In genomic region chr5:150142800-150143724, GRCh38 we compare ENCODE assay signal across 10 cellular contexts. TPM values are rescaled to one million over a fixed set of nuclear protein-coding genes. Genes with fewer than 3 reads are reported as not detected.
DNase-seq lines count a peak whose midpoint lies in the region; ATAC-seq and TF ChIP-seq lines count a peak whose summit lies in the region.
"Had no signal": no experiment of that assay in that cellular context is flagged by ENCODE, and none has a peak within 500 bp of the region (broad histone marks: within the 10 kb centered on the region; RNA-seq: fewer than 3 reads in every experiment).

No MANE protein-coding gene starts in this region.

- H2AFZ ChIP-seq in MM.1S (ENCODE audit: low read length) = no peak overlapping the region

- H4K20me1 ChIP-seq in MM.1S (ENCODE audit: insufficient read depth, low read length) = no peaks in the 10 kb centered on the region

- no peaks in the 10 kb centered on the region for H3K9me2 ChIP-seq in MM.1S (replicated peaks; ENCODE audit: insufficient read depth, low read length)

- H3K4me3 ChIP-seq in Peyer's patch (no peak overlapping the region), esophagus squamous epithelium (peak overlapping the region in 2 of 4 donors; percentile 10 to 47), MM.1S (ENCODE audit: low read length) (no peak overlapping the region)
- H3K4me3 ChIP-seq: GM12878 had no signal

- no peaks in the 10 kb centered on the region for H3K27me3 ChIP-seq in Peyer's patch
- peaks cover 0 to 9% (median 0%) of the 10 kb centered on the region in 4 donors for H3K27me3 ChIP-seq in esophagus squamous epithelium
- H3K27me3 ChIP-seq in MM.1S (replicated peaks; ENCODE audit: insufficient read depth, low read length) = no peaks in the 10 kb centered on the region

- no peaks in the 10 kb centered on the region for H3K79me2 ChIP-seq in MM.1S (ENCODE audit: low read length)

- TF ChIP-seq CTCF in Peyer's patch (IDR thresholded peaks at IDR 0.05) (no peak), esophagus squamous epithelium (IDR thresholded peaks at IDR 0.05) (no peak), omental fat pad (IDR thresholded peaks at IDR 0.05) (no peak), MM.1S (IDR thresholded peaks at IDR 0.05; ENCODE audit: low read length) (no peak)

- H3K36me3 ChIP-seq in Peyer's patch (no peaks in the 10 kb centered on the region), esophagus squamous epithelium (no peaks in the 10 kb centered on the region), MM.1S (replicated peaks; ENCODE audit: insufficient read depth, low read length) (no peaks in the 10 kb centered on the region)

- no peak overlapping the region for H3K9ac ChIP-seq in MM.1S (ENCODE audit: low read length)

- H3K9me3 ChIP-seq in Peyer's patch (no peaks in the 10 kb centered on the region), esophagus squamous epithelium (no peaks in the 10 kb centered on the region), MM.1S (replicated peaks; ENCODE audit: insufficient read depth, low read length) (no peaks in the 10 kb centered on the region)

- 54 to 59% methylated on average over 10 to 11 of the region's 12 CpGs for WGBS in esophagus squamous epithelium, 2 donors

- peak overlapping the region; percentile 62 to 84 (median 72) for H3K27ac ChIP-seq in Peyer's patch
- peak overlapping the region; percentile 65 to 94 (median 89) for H3K27ac ChIP-seq in esophagus squamous epithelium
- no peak overlapping the region for H3K27ac ChIP-seq in MM.1S (ENCODE audit: low read length)

- H3K4me2 ChIP-seq in MM.1S (ENCODE audit: low read depth, low read length) = no peak overlapping the region

- H3F3A ChIP-seq in MM.1S (ENCODE audit: insufficient read depth, low read length) = no peaks in the 10 kb centered on the region

- DNase-seq in CD1c-positive myeloid dendritic cell (ENCODE audit: extremely low spot score) = peak; percentile 86
- peak in 1 of 3 donors; percentile 76 for DNase-seq in Peyer's patch
- no peak for DNase-seq in esophagus squamous epithelium (lab: John Stamatoyannopoulos, UW)
- no peak for DNase-seq in omental fat pad (ENCODE audit: low spot score)
- DNase-seq in NCI-H345 treated with DMSO at 0.1 percent for 48 hours (lab: John Stamatoyannopoulos, UW; ENCODE audit: unreplicated experiment) = no peak
- no peak for DNase-seq in MM.1S
- DNase-seq: activated CD4-positive, alpha-beta T cell treated with anti-CD3 and anti-CD28 coated beads for 36 hours had no signal

- ATAC-seq in omental fat pad (ENCODE audit: low FRiP score) = peak; percentile 81
- ATAC-seq in GM18519 (IDR thresholded peaks at IDR 0.05; ENCODE audit: low FRiP score, unreplicated experiment) = no peak
- no peak for ATAC-seq in GM18861 (IDR thresholded peaks at IDR 0.05; ENCODE audit: unreplicated experiment)
- ATAC-seq: activated CD4-positive, alpha-beta T cell treated with anti-CD3 and anti-CD28 coated beads for 36 hours; GM12878 had no signal

- H3K4me1 ChIP-seq in Peyer's patch = peaks cover 0 to 76% (median 0%) of the 10 kb centered on the region in 4 donors
- peaks cover 9 to 100% (median 68%) of the 10 kb centered on the region in 3 donors for H3K4me1 ChIP-seq in esophagus squamous epithelium
- no peaks in the 10 kb centered on the region for H3K4me1 ChIP-seq in MM.1S (ENCODE audit: low read length)

- intact Hi-C loops in esophagus squamous epithelium (cut with DNase I) = no loop called here

- no peak for TF ChIP-seq POLR2A in Peyer's patch (IDR thresholded peaks at IDR 0.05)
- peak in 1 of 4 donors; percentile 18 for TF ChIP-seq POLR2A in esophagus squamous epithelium (IDR thresholded peaks at IDR 0.05)

RNA-seq across cellular contexts. Expression of gene PDGFRB, which starts 12.6 kb away (rescaled TPM):
- 10 to 100 TPM; 17.5 to 87.5 (median 31.2) TPM for total RNA-seq in Peyer's patch
- total RNA-seq in esophagus squamous epithelium = 10 to 100 TPM in 3 of 4 donors, 1 to 10 TPM in 1; 5.6 to 51.7 (median 31.0) TPM
- 100 to 1,000 TPM; 126 to 366 (median 149) TPM for total RNA-seq in omental fat pad
- total RNA-seq: activated CD4-positive, alpha-beta T cell treated with anti-CD3 and anti-CD28 coated beads for 36 hours had no signal

RNA-seq across cellular contexts. Expression of gene CDX1, which starts 23.5 kb away (rescaled TPM):
- total RNA-seq in Peyer's patch = 100 to 1,000 TPM; 177 to 429 (median 370) TPM
- not detected for total RNA-seq in esophagus squamous epithelium
- total RNA-seq in omental fat pad = not detected
- total RNA-seq: activated CD4-positive, alpha-beta T cell treated with anti-CD3 and anti-CD28 coated beads for 36 hours; GM12878 had no signal

RNA-seq across cellular contexts. Expression of gene SLC6A7, which starts 46.8 kb away (rescaled TPM):
- total RNA-seq in Peyer's patch (10 to 100 TPM; 12.3 to 41.6 (median 19.9) TPM), esophagus squamous epithelium (not detected), omental fat pad (not detected)
- total RNA-seq: activated CD4-positive, alpha-beta T cell treated with anti-CD3 and anti-CD28 coated beads for 36 hours had no signal

RNA-seq across cellular contexts. Expression of gene CSF1R, which starts 56.7 kb away (rescaled TPM):
- total RNA-seq in Peyer's patch (10 to 100 TPM in 3 of 4 donors, 1 to 10 TPM in 1; 2.1 to 24.8 (median 13.5) TPM), esophagus squamous epithelium (10 to 100 TPM in 2 of 4 donors, 1 to 10 TPM in 2; 4.3 to 38.7 (median 15.1) TPM), omental fat pad (100 to 1,000 TPM in 1 of 4 donors, 10 to 100 TPM in 3; 55.6 to 140 (median 77.6) TPM)

Comparison
In these comparisons a context has a peak if more than half of its experiments do, and no peak if none do; other contexts are left out.
1. RNA of gene CDX1, which starts 23.5 kb away (total RNA-seq): 177 to 429 TPM in Peyer's patch; not detected in esophagus squamous epithelium and not detected in omental fat pad; every median in the first group is over 100 times any median in the second.
2. RNA of gene SLC6A7, which starts 46.8 kb away (total RNA-seq): 12.3 to 41.6 TPM in Peyer's patch; not detected in esophagus squamous epithelium and not detected in omental fat pad; every median in the first group is over 10 times any median in the second.